In the genomic region with DNA sequence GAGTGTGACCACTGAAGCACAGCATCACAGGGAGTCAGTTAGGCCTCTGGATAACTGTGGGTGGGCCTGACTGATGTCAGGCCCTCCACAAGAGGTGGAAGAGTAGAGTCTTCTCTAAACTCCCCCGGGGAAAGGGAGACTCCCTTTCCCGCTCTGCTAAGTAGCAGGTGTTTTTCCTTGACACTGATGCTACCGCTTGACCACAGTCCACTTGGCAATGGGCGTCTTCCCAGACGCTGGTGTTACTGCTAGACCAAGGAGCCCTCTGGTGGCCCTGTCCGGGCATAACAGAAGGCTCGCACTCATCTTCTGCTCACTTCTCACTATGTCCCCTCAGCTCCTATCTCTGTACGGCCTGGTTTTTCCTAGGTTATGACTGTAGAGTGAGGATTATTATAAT, we compare ENCODE assay signal across 8 cellular contexts.
DNase-seq lines count a peak whose midpoint lies in the region; FAIRE-seq and TF ChIP-seq lines count a peak whose summit lies in the region.
"Not testable (repeated sequence)": the region's sequence is repeated elsewhere in the genome, so short reads cannot be mapped to it uniquely, and the experiment has no call there.

No MANE protein-coding gene starts in this region.

- not testable (repeated sequence) for H3K4ac ChIP-seq in H9 (ENCODE audit: low read depth, low read length)

- not testable (repeated sequence) for H2BK15ac ChIP-seq in H9 (ENCODE audit: low read depth, low read length)

- H3K79me2 ChIP-seq in DOHH2 (ENCODE audit: control insufficient read depth, low read length); H9 (ENCODE audit: insufficient read depth, low read length); keratinocyte (ENCODE audit: control insufficient read depth, insufficient read depth, low read length): not testable (repeated sequence)

- not testable (repeated sequence) for H3K27me3 ChIP-seq in DOHH2 (ENCODE audit: control insufficient read depth, low read length); H9 (ENCODE audit: insufficient read depth, low read length); adrenal gland; keratinocyte (ENCODE audit: control insufficient read depth, extremely low read depth, insufficient read depth, low read length)

- TF ChIP-seq POLR2A in adrenal gland (IDR thresholded peaks at IDR 0.05) = not testable (repeated sequence)

- not testable (repeated sequence) for H2BK12ac ChIP-seq in H9 (ENCODE audit: insufficient read length, low read depth, low read length)

- not testable (repeated sequence) for H3K79me1 ChIP-seq in H9 (ENCODE audit: insufficient read depth, low read depth, low read length, poor library complexity, severe bottlenecking)

- not testable (repeated sequence) for H3K9me3 ChIP-seq in DOHH2 (ENCODE audit: control insufficient read depth, insufficient read depth, low read length); adrenal gland (replicated peaks in 1 of 3); keratinocyte (ENCODE audit: control insufficient read depth, low read depth, low read length)
- peaks cover 19% of the 10 kb centered on the region for H3K9me3 ChIP-seq in H9 (ENCODE audit: control insufficient read depth, low read depth, low read length)

- H3K36me3 Mint-ChIP-seq in H9 (ENCODE audit: insufficient read depth in 1 of 3, low read depth in 3 of 3) = peaks cover 2 to 16% (median 10%) of the 10 kb centered on the region in 3 experiments

- WGBS in H9 (ENCODE audit: extremely low coverage, insufficient read length, low lambda C conversion rate) = no CpG with 5 or more reads among the region's 8 CpGs
- 72 to 93% (median 81%) methylated on average over 8 of the region's 8 CpGs for WGBS in adrenal gland, 4 donors

- not testable (repeated sequence) for H3K9me2 ChIP-seq in DOHH2 (replicated peaks; ENCODE audit: control insufficient read depth, low read length)

- intact Hi-C loops in adrenal gland (cut with DNase I) = not testable (repeated sequence)

- H4K8ac ChIP-seq in H9 (replicated peaks; ENCODE audit: insufficient read length, low read depth, low read length) = not testable (repeated sequence)

- peaks cover 29% of the 10 kb centered on the region for H3K4me1 ChIP-seq in DOHH2 (ENCODE audit: control insufficient read depth, low read length)
- H3K4me1 ChIP-seq in H9 (ENCODE audit: insufficient read depth, low read length); adrenal gland (replicated peaks in 1 of 2): not testable (repeated sequence)
- peaks cover 14% of the 10 kb centered on the region for H3K4me1 ChIP-seq in keratinocyte (ENCODE audit: control insufficient read depth, extremely low read depth, insufficient read depth, low read length)

- peaks cover 46 to 57% of the 10 kb centered on the region in 2 experiments for H3K9me3 Mint-ChIP-seq in H9

- H3K23ac ChIP-seq in H9 (ENCODE audit: insufficient read length, low read depth, low read length) = not testable (repeated sequence)

- dilution Hi-C loops in keratinocyte (cut with MboI; ENCODE audit: extremely low pct_ligation_motif_present, low sequenced_read_pairs) = not testable (repeated sequence)

- FAIRE-seq in keratinocyte (lab: Jason Lieb, UNC) = not testable (repeated sequence)

- DNase-seq in H9 (peak; percentile 39), NCI-H2029 (lab: John Stamatoyannopoulos, UW) (peak; percentile 27), RPMI8226 (peak; percentile 34), adrenal gland (peak in 5 of 7 donors; percentile 9 to 50 (median 25))
- DNase-seq in epithelial cell of esophagus (ENCODE audit: low read depth); keratinocyte (ENCODE audit: low read depth, low spot score): not testable (repeated sequence)

- not testable (repeated sequence) for H3K4me1 Mint-ChIP-seq in H9

- not testable (repeated sequence) for H4K20me1 ChIP-seq in DOHH2 (ENCODE audit: control insufficient read depth, insufficient read depth, low read depth, low read length); H9 (ENCODE audit: control insufficient read depth, insufficient read depth, insufficient read length); keratinocyte (ENCODE audit: control insufficient read depth, extremely low read depth, insufficient read depth, low read length)

- not testable (repeated sequence) for H3K9ac ChIP-seq in H9 (ENCODE audit: extremely low read depth, insufficient read length, low read length); keratinocyte (ENCODE audit: control insufficient read depth, extremely low read depth, insufficient read depth, low read length)

- not testable (repeated sequence) for H3K27me3 Mint-ChIP-seq in H9 (ENCODE audit: low read depth)

- TF ChIP-seq CTCF in 22Rv1 (IDR thresholded peaks at IDR 0.05) (peak; percentile 38), DOHH2 (IDR thresholded peaks at IDR 0.05; ENCODE audit: low read depth, low read length, poor library complexity, severe bottlenecking) (peak; percentile 56), H9 (conservative IDR thresholded peaks at IDR 0.05) (peak; percentile 68; the same call in 2 of the 3 replicates), adrenal gland (IDR thresholded peaks at IDR 0.05) (peak in 2 of 6 experiments; percentile 9 to 36), epithelial cell of esophagus (IDR thresholded peaks at IDR 0.05; ENCODE audit: insufficient read depth, low read depth, low read length, missing control alignments) (peak; percentile 32), keratinocyte (optimal IDR thresholded peaks at IDR 0.05 in 1 of 3, IDR thresholded peaks at IDR 0.05 in 1 of 3, conservative IDR thresholded peaks at IDR 0.05 in 1 of 3; ENCODE audit: extremely low read depth in 1 of 3, insufficient read depth in 2 of 3, low read length in 3 of 3) (peak; percentile 10 to 29 (median 21))

- not testable (repeated sequence) for H2AFZ ChIP-seq in H9 (ENCODE audit: low read length); keratinocyte (ENCODE audit: control insufficient read depth, low read length)

- not testable (repeated sequence) for H3K18ac ChIP-seq in H9 (ENCODE audit: insufficient read length, low read depth, low read length)

- H3K23me2 ChIP-seq in H9 (ENCODE audit: insufficient read length, low read depth, low read length, poor library complexity, severe bottlenecking) = not testable (repeated sequence)

- not testable (repeated sequence) for H3K9me1 ChIP-seq in keratinocyte (ENCODE audit: control insufficient read depth, extremely low read depth, insufficient read depth, low read length)

- H3K36me3 ChIP-seq in DOHH2 (ENCODE audit: control insufficient read depth, low read length); adrenal gland (replicated peaks in 1 of 2); keratinocyte (ENCODE audit: control insufficient read depth in 2 of 2, extremely low read depth in 1 of 2, insufficient read depth in 2 of 2, low read length in 2 of 2): not testable (repeated sequence)

- not testable (repeated sequence) for H3K56ac ChIP-seq in H9 (ENCODE audit: insufficient read length, low read depth, low read length)

- not testable (repeated sequence) for H3K27ac Mint-ChIP-seq in H9

- not testable (repeated sequence) for H4K5ac ChIP-seq in H9 (ENCODE audit: insufficient read length, low read depth, low read length)

- H3K14ac ChIP-seq in H9 (ENCODE audit: insufficient read depth, low read length) = not testable (repeated sequence)

- not testable (repeated sequence) for H3K4me2 ChIP-seq in DOHH2 (ENCODE audit: low read length); H9 (ENCODE audit: insufficient read depth, insufficient read length, low read length); keratinocyte (ENCODE audit: control insufficient read depth, extremely low read depth, insufficient read depth, low read depth, low read length)

- H3F3A ChIP-seq in DOHH2 (ENCODE audit: control insufficient read depth, insufficient read depth) = not testable (repeated sequence)

- not testable (repeated sequence) for H2AK5ac ChIP-seq in H9 (ENCODE audit: insufficient read length, low read length)

- not testable (repeated sequence) for H3K4me3 Mint-ChIP-seq in H9

- H2BK120ac ChIP-seq in H9 (ENCODE audit: low read depth, low read length, poor library complexity, severe bottlenecking) = not testable (repeated sequence)

- not testable (repeated sequence) for H4K91ac ChIP-seq in H9 (ENCODE audit: insufficient read length, low read depth, low read length)

- not testable (repeated sequence) for H3T11ph ChIP-seq in H9 (ENCODE audit: low read length)

- H2BK20ac ChIP-seq in H9 (ENCODE audit: low read depth, low read length, poor library complexity, severe bottlenecking) = not testable (repeated sequence)

- H3K4me3 ChIP-seq in DOHH2 (ENCODE audit: low read length); adrenal gland; epithelial cell of esophagus (ENCODE audit: low read length); keratinocyte (ENCODE audit: control insufficient read depth in 2 of 3, extremely low read depth in 1 of 3, insufficient read depth in 2 of 3, low read depth in 1 of 3, low read length in 3 of 3): not testable (repeated sequence)

- H3K27ac ChIP-seq in 22Rv1; DOHH2 (ENCODE audit: low read depth, low read length); H9 (ENCODE audit: insufficient read length, low read depth, low read length); adrenal gland; keratinocyte (ENCODE audit: control insufficient read depth, insufficient read depth, low read length): not testable (repeated sequence)

- not testable (repeated sequence) for H2BK5ac ChIP-seq in H9 (ENCODE audit: insufficient read length, low read length)
